In genomic region chr9:100623969-100624368, GRCh38 we compare ENCODE assay signal across 37 cellular contexts. TPM values are rescaled to one million over a fixed set of nuclear protein-coding genes. Genes with fewer than 3 reads are reported as not detected.
"Had no signal": no experiment of that assay in that cellular context is flagged by ENCODE, and none has a peak within 500 bp of the region (broad histone marks: within the 10 kb centered on the region; RNA-seq: fewer than 3 reads in every experiment).

No MANE protein-coding gene starts in this region.

- H3K9me3 ChIP-seq: adrenal gland, body of pancreas, breast epithelium had no signal

- ATAC-seq: activated CD8-positive, alpha-beta T cell treated with anti-CD3 and anti-CD28 coated beads for 36 hours; activated naive CD4-positive, alpha-beta T cell treated with anti-CD3 and anti-CD28 coated beads, Interleukin-2, amount 50 U/mL, for 72 hours; activated T-cell treated with anti-CD3 and anti-CD28 coated beads, Interleukin-2, amount 50 U/mL, for 4 hours; activated T-cell treated with anti-CD3 and anti-CD28 coated beads, Interleukin-2, amount 50 U/mL, for 72 hours; activated T-helper 17 cell treated with anti-CD3 and anti-CD28 coated beads, Interleukin-2, amount 50 U/mL, for 72 hours; body of pancreas had no signal

- H3K27me3 Mint-ChIP-seq: activated CD4-positive, alpha-beta memory T cell treated with anti-CD3 and anti-CD28 coated beads for 36 hours; activated CD4-positive, alpha-beta T cell treated with anti-CD3 and anti-CD28 coated beads, Interleukin-2, amount 10 ng/mL, durations not matched to agents 24 days and 14 days had no signal

- H3K4me3 Mint-ChIP-seq: activated B cell treated with CpG ODN at 0.5 μM for 24 hours; activated CD4-positive, alpha-beta memory T cell treated with anti-CD3 and anti-CD28 coated beads for 36 hours; activated CD4-positive, alpha-beta T cell treated with anti-CD3 and anti-CD28 coated beads, Interleukin-2, amount 10 ng/mL, durations not matched to agents 24 days and 14 days; activated CD8-positive, alpha-beta T cell treated with anti-CD3 and anti-CD28 coated beads for 36 hours; activated naive CD4-positive, alpha-beta T cell treated with anti-CD3 and anti-CD28 coated beads for 36 hours; activated naive CD8-positive, alpha-beta T cell treated with anti-CD3 and anti-CD28 coated beads for 36 hours; activated T-cell treated with anti-CD3 and anti-CD28 coated beads, Interleukin-2, amount 50 U/mL, for 4 hours; activated T-cell treated with anti-CD3 and anti-CD28 coated beads, Interleukin-2, amount 50 U/mL, for 72 hours; activated T-helper 1 cell treated with anti-CD3 and anti-CD28 coated beads, Interleukin-12 subunit alpha, Interleukin-12 subunit beta, Interleukin-2, Interleukin-4 antibody, amounts not matched to agents 30 ng/mL and 10 ng/mL and 1 ng/mL, durations not matched to agents 14 hours and 24 hours and 36 hours; activated T-helper 17 cell treated with anti-CD3 and anti-CD28 coated beads, Interleukin-2, amount 50 U/mL, for 72 hours; T-helper 1 cell treated with Interleukin-12 subunit alpha and Interleukin-12 subunit beta and Interleukin-4 antibody, amounts not matched to agents 30 μg/mL and 1 μg/mL, for 36 hours; T-helper 2 cell treated with Interferon-gamma antibody and Interleukin-4, amounts not matched to agents 5 μg/mL and 100 μg/mL, for 36 hours had no signal

- H3K27ac ChIP-seq: adrenal gland, body of pancreas, brain microvascular endothelial cell, breast epithelium, VCaP had no signal

- H3K4me3 ChIP-seq: adrenal gland, body of pancreas, breast epithelium had no signal

- H3K4me1 Mint-ChIP-seq: activated B cell treated with CpG ODN at 0.5 μM for 24 hours; activated CD4-positive, alpha-beta T cell treated with anti-CD3 and anti-CD28 coated beads, Interleukin-2, amount 10 ng/mL, durations not matched to agents 24 days and 14 days; activated naive CD8-positive, alpha-beta T cell treated with anti-CD3 and anti-CD28 coated beads for 36 hours; activated T-helper 17 cell treated with anti-CD3 and anti-CD28 coated beads, Interleukin-2, amount 50 U/mL, for 72 hours had no signal

- H3K36me3 ChIP-seq: adrenal gland, brain microvascular endothelial cell, breast epithelium had no signal

- DNase-seq: activated B cell treated with CpG ODN at 0.5 μM for 24 hours; activated CD4-positive, alpha-beta memory T cell treated with anti-CD3 and anti-CD28 coated beads for 36 hours; activated CD4-positive, alpha-beta T cell treated with anti-CD3 and anti-CD28 coated beads for 1 hour; activated CD4-positive, alpha-beta T cell treated with anti-CD3 and anti-CD28 coated beads for 4 hours; activated CD4-positive, alpha-beta T cell treated with anti-CD3 and anti-CD28 coated beads, Interleukin-2, amount 10 ng/mL, durations not matched to agents 24 days and 14 days; activated CD4-positive, alpha-beta T cell treated with anti-CD3 and anti-CD28 coated beads, Interleukin-2, amount 50 U/mL, for 1 hour; activated CD4-positive, alpha-beta T cell treated with anti-CD3 and anti-CD28 coated beads, Interleukin-2, amount 50 U/mL, for 4 hours; activated CD8-positive, alpha-beta memory T cell treated with anti-CD3 and anti-CD28 coated beads, Interleukin-2, amount 50 U/mL, for 4 hours; activated CD8-positive, alpha-beta T cell treated with anti-CD3 and anti-CD28 coated beads for 36 hours; activated effector memory CD4-positive, alpha-beta T cell treated with anti-CD3 and anti-CD28 coated beads, Interleukin-2, amount 50 U/mL, for 16 hours; activated gamma-delta T cell treated with Interleukin-2 at 50 U/mL for 16 hours; activated naive CD4-positive, alpha-beta T cell; activated naive CD4-positive, alpha-beta T cell treated with anti-CD3 and anti-CD28 coated beads for 36 hours; activated naive CD4-positive, alpha-beta T cell treated with anti-CD3 and anti-CD28 coated beads, Interleukin-2, amount 50 U/mL, for 16 hours; activated naive CD8-positive, alpha-beta T cell treated with anti-CD3 and anti-CD28 coated beads for 36 hours; activated T-cell treated with anti-CD3 and anti-CD28 coated beads for 4 hours; activated T-cell treated with anti-CD3 and anti-CD28 coated beads, Interleukin-2, amount 50 U/mL, for 1 hour; activated T-cell treated with anti-CD3 and anti-CD28 coated beads, Interleukin-2, amount 50 U/mL, for 4 hours; activated T-cell treated with anti-CD3 and anti-CD28 coated beads, Interleukin-2, amount 50 U/mL, for 72 hours; adrenal gland; amniotic stem cell; aorta; body of pancreas; brain microvascular endothelial cell; central memory CD4-positive, alpha-beta T cell; T-helper 1 cell; T-helper 2 cell; T-helper 9 cell had no signal

- H3K9me3 Mint-ChIP-seq: activated CD4-positive, alpha-beta T cell treated with anti-CD3 and anti-CD28 coated beads, Interleukin-2, amount 10 ng/mL, durations not matched to agents 24 days and 14 days; activated T-helper 1 cell treated with anti-CD3 and anti-CD28 coated beads, Interleukin-12 subunit alpha, Interleukin-12 subunit beta, Interleukin-2, Interleukin-4 antibody, amounts not matched to agents 30 ng/mL and 10 ng/mL and 1 ng/mL, durations not matched to agents 14 hours and 24 hours and 36 hours had no signal

- H3K4me1 ChIP-seq: adrenal gland, body of pancreas, breast epithelium had no signal

- FAIRE-seq: astrocyte, TTC549 had no signal

- H3K27me3 ChIP-seq: adrenal gland, body of pancreas, brain microvascular endothelial cell, breast epithelium had no signal

- H3K27ac Mint-ChIP-seq: activated B cell treated with CpG ODN at 0.5 μM for 24 hours; activated CD4-positive, alpha-beta memory T cell treated with anti-CD3 and anti-CD28 coated beads for 36 hours; activated CD4-positive, alpha-beta T cell treated with anti-CD3 and anti-CD28 coated beads, Interleukin-2, amount 10 ng/mL, durations not matched to agents 24 days and 14 days; activated CD8-positive, alpha-beta T cell treated with anti-CD3 and anti-CD28 coated beads for 36 hours; activated naive CD4-positive, alpha-beta T cell treated with anti-CD3 and anti-CD28 coated beads for 36 hours; activated naive CD4-positive, alpha-beta T cell treated with anti-CD3 and anti-CD28 coated beads, Interleukin-2, amount 50 U/mL, for 72 hours; activated naive CD8-positive, alpha-beta T cell treated with anti-CD3 and anti-CD28 coated beads for 36 hours; activated T-cell treated with anti-CD3 and anti-CD28 coated beads, Interleukin-2, amount 50 U/mL, for 72 hours; activated T-helper 1 cell treated with anti-CD3 and anti-CD28 coated beads, Interleukin-12 subunit alpha, Interleukin-12 subunit beta, Interleukin-2, Interleukin-4 antibody, amounts not matched to agents 30 ng/mL and 10 ng/mL and 1 ng/mL, durations not matched to agents 14 hours and 24 hours and 36 hours; activated T-helper 17 cell treated with anti-CD3 and anti-CD28 coated beads, Interleukin-2, amount 50 U/mL, for 72 hours; T-helper 1 cell treated with Interleukin-12 subunit alpha and Interleukin-12 subunit beta and Interleukin-4 antibody, amounts not matched to agents 30 μg/mL and 1 μg/mL, for 36 hours; T-helper 2 cell treated with Interferon-gamma antibody and Interleukin-4, amounts not matched to agents 5 μg/mL and 100 μg/mL, for 36 hours had no signal

- H3K36me3 Mint-ChIP-seq: activated CD4-positive, alpha-beta memory T cell treated with anti-CD3 and anti-CD28 coated beads for 36 hours; activated naive CD8-positive, alpha-beta T cell treated with anti-CD3 and anti-CD28 coated beads for 36 hours had no signal

RNA-seq across cellular contexts. Expression of gene CAVIN4, which starts 46.1 kb away (rescaled TPM):
- total RNA-seq: activated naive CD4-positive, alpha-beta T cell treated with anti-CD3 and anti-CD28 coated beads for 36 hours had no signal
